In genomic region chr9:125996671-125997509, GRCh38 we compare ENCODE assay signal across 22 cellular contexts.
"Had no signal": no experiment of that assay in that cellular context is flagged by ENCODE, and none has a peak within 500 bp of the region (broad histone marks: within the 10 kb centered on the region; RNA-seq: fewer than 3 reads in every experiment).

No MANE protein-coding gene starts in this region.

- H3K36me3 ChIP-seq: ascending aorta, brain microvascular endothelial cell, colonic mucosa, esophagus muscularis mucosa, neural progenitor cell, right atrium auricular region, tibial artery had no signal

- H3K4me1 Mint-ChIP-seq: activated naive CD4-positive, alpha-beta T cell treated with anti-CD3 and anti-CD28 coated beads, Interleukin-2, amount 50 U/mL, for 24 hours; stimulated activated effector memory CD8-positive, alpha-beta T cell treated with anti-CD3 and anti-CD28 coated beads, Interleukin-12 subunit alpha, Interleukin-12 subunit beta, amount 100 ng/mL, for 72 hours; stimulated activated naive CD8-positive, alpha-beta T cell treated with anti-CD3 and anti-CD28 coated beads, Interleukin-15, amount 100 ng/mL, for 72 hours had no signal

- H3K4me3 ChIP-seq: ascending aorta, colonic mucosa, dorsolateral prefrontal cortex, esophagus muscularis mucosa, neural progenitor cell, psoas muscle, right atrium auricular region, tibial artery had no signal

- H3K4me2 ChIP-seq: neural progenitor cell had no signal

- H3K27me3 ChIP-seq: ascending aorta, brain microvascular endothelial cell, colonic mucosa, neural progenitor cell, right atrium auricular region had no signal

- H3K4me1 ChIP-seq: ascending aorta, colonic mucosa, esophagus muscularis mucosa, psoas muscle, right atrium auricular region, tibial artery had no signal

- H2AFZ ChIP-seq: neural progenitor cell had no signal

- H3K9ac ChIP-seq: neural progenitor cell had no signal

- H3K27ac Mint-ChIP-seq: activated CD4-positive, alpha-beta memory T cell treated with anti-CD3 and anti-CD28 coated beads for 36 hours; effector memory CD8-positive, alpha-beta T cell; memory B cell; stimulated activated effector memory CD8-positive, alpha-beta T cell treated with anti-CD3 and anti-CD28 coated beads, Interleukin-12 subunit alpha, Interleukin-12 subunit beta, amount 100 ng/mL, for 72 hours had no signal

- H3K27me3 Mint-ChIP-seq: activated CD4-positive, alpha-beta memory T cell treated with anti-CD3 and anti-CD28 coated beads for 36 hours; stimulated activated naive CD8-positive, alpha-beta T cell treated with anti-CD3 and anti-CD28 coated beads, Interleukin-15, amount 100 ng/mL, for 72 hours had no signal

- H3K36me3 Mint-ChIP-seq: activated CD4-positive, alpha-beta memory T cell treated with anti-CD3 and anti-CD28 coated beads for 36 hours; activated naive CD4-positive, alpha-beta T cell treated with anti-CD3 and anti-CD28 coated beads, Interleukin-2, amount 50 U/mL, for 24 hours; memory B cell; neural progenitor cell; stimulated activated effector memory CD8-positive, alpha-beta T cell treated with anti-CD3 and anti-CD28 coated beads, Interleukin-12 subunit alpha, Interleukin-12 subunit beta, amount 100 ng/mL, for 72 hours had no signal

- ATAC-seq: effector memory CD8-positive, alpha-beta T cell; psoas muscle; stimulated activated effector memory CD8-positive, alpha-beta T cell treated with anti-CD3 and anti-CD28 coated beads, Interleukin-12 subunit alpha, Interleukin-12 subunit beta, amount 100 ng/mL, for 72 hours; stimulated activated naive CD8-positive, alpha-beta T cell treated with anti-CD3 and anti-CD28 coated beads, Interleukin-15, amount 100 ng/mL, for 72 hours had no signal

- H3K4me3 Mint-ChIP-seq: activated CD4-positive, alpha-beta memory T cell treated with anti-CD3 and anti-CD28 coated beads for 36 hours; activated naive CD4-positive, alpha-beta T cell treated with anti-CD3 and anti-CD28 coated beads, Interleukin-2, amount 50 U/mL, for 24 hours; effector memory CD8-positive, alpha-beta T cell; memory B cell; neural progenitor cell; stimulated activated effector memory CD8-positive, alpha-beta T cell treated with anti-CD3 and anti-CD28 coated beads, Interleukin-12 subunit alpha, Interleukin-12 subunit beta, amount 100 ng/mL, for 72 hours; stimulated activated naive CD8-positive, alpha-beta T cell treated with anti-CD3 and anti-CD28 coated beads, Interleukin-15, amount 100 ng/mL, for 72 hours had no signal

- H3K27ac ChIP-seq: ascending aorta, brain microvascular endothelial cell, colonic mucosa, dorsolateral prefrontal cortex, esophagus muscularis mucosa, neural progenitor cell, psoas muscle, right atrium auricular region, tibial artery had no signal

- H3K9me3 ChIP-seq: ascending aorta, colonic mucosa, esophagus muscularis mucosa, psoas muscle, right atrium auricular region, tibial artery had no signal

- H3K9me3 Mint-ChIP-seq: activated CD4-positive, alpha-beta memory T cell treated with anti-CD3 and anti-CD28 coated beads for 36 hours; activated naive CD4-positive, alpha-beta T cell treated with anti-CD3 and anti-CD28 coated beads, Interleukin-2, amount 50 U/mL, for 24 hours; effector memory CD8-positive, alpha-beta T cell; memory B cell; neural progenitor cell; stimulated activated effector memory CD8-positive, alpha-beta T cell treated with anti-CD3 and anti-CD28 coated beads, Interleukin-12 subunit alpha, Interleukin-12 subunit beta, amount 100 ng/mL, for 72 hours; stimulated activated naive CD8-positive, alpha-beta T cell treated with anti-CD3 and anti-CD28 coated beads, Interleukin-15, amount 100 ng/mL, for 72 hours had no signal

- DNase-seq: activated CD4-positive, alpha-beta memory T cell treated with anti-CD3 and anti-CD28 coated beads for 36 hours; activated CD4-positive, alpha-beta T cell treated with anti-CD3 and anti-CD28 coated beads for 48 hours; activated T-cell treated with anti-CD3 and anti-CD28 coated beads, Interleukin-2, amount 50 U/mL, for 48 hours; brain microvascular endothelial cell; central memory CD4-positive, alpha-beta T cell; colonic mucosa; effector memory CD8-positive, alpha-beta T cell; glutamatergic neuron; hippocampal formation; stimulated activated CD4-positive, alpha-beta T cell treated with anti-CD3 and anti-CD28 coated beads, Interleukin-1b, Interleukin-23, amount 100 ng/mL, for 48 hours; stimulated activated naive CD8-positive, alpha-beta T cell treated with anti-CD3 and anti-CD28 coated beads, Interleukin-15, amount 100 ng/mL, for 72 hours had no signal

- FAIRE-seq: frontal cortex had no signal
